Comparison of ENCODE assay signal across 8 cellular contexts in the genomic region with DNA sequence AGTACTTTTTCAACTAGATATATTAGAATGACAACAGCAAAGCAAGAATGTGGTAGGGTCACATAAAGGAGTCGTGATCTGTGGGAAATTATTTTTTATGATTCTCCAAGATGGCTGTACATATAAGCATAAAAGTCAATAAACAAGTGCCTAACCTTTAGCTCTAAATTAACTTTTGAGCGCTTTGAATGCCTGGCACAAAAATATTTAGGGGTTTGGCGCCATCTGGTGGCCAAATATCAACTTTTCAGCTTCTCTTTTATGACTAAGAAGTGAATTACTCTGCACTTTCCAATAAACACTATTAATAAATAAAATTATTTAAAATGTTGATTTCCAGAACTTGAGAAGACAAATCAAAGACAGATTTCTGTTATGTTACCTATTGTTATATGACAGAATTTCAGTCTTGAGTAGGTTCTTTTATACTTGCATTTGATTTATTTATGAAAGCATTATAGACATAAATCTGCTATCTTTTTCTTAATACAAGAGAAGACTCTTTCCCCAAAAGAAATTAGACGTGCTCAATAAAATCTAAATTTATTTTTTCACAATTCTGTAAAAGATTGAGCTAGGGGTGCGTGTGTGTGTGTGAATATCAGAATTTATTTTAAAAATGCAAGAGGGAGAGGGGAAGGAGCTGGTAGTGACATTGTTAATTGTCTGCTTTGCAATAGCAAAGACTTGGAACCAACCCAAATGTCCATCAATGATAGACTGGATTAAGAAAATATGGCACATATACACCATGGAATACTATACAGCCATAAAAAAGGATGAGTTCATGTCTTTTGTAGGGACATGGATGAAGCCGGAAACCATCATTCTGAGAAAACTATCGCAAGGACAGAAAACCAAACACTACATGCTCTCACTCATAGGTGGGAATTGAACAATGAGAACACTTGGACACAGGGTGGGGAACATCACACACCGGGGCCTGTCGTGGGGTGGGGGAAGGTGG. TPM values are rescaled to one million over a fixed set of nuclear protein-coding genes. Genes with fewer than 3 reads are reported as not detected.
DNase-seq lines count a peak whose midpoint lies in the region; ATAC-seq and TF ChIP-seq lines count a peak whose summit lies in the region.

No MANE protein-coding gene starts in this region.

- TF ChIP-seq CTCF in choroid plexus epithelial cell (conservative IDR thresholded peaks at IDR 0.05; ENCODE audit: low read depth, low read length) (peak; percentile 66), lung (IDR thresholded peaks at IDR 0.05; ENCODE audit: control extremely low read depth, extremely low read depth) (peak; percentile 73)

- DNase-seq in DMS53 treated with DMSO at 0.1 percent for 48 hours (lab: John Stamatoyannopoulos, UW; ENCODE audit: unreplicated experiment) (peak; percentile 56), HEK293T (ENCODE audit: extremely low spot score) (peak; percentile 23), NCI-H446 treated with DMSO at 0.1 percent for 48 hours (lab: John Stamatoyannopoulos, UW) (peak; percentile 50), choroid plexus epithelial cell (ENCODE audit: low read depth) (peak; percentile 81), lung (ENCODE audit: low spot score) (peak; percentile 57)
- peak; percentile 61 for DNase-seq in activated CD4-positive, alpha-beta T cell treated with anti-CD3 and anti-CD28 coated beads for 24 hours (ENCODE audit: low read depth in 2 of 2)
- peak; percentile 56 for DNase-seq in stimulated activated CD8-positive, alpha-beta memory T cell treated with anti-CD3 and anti-CD28 coated beads, Interleukin-15, amount 100 ng/mL, for 1 hour (ENCODE audit: low read depth)

- no peak overlapping the region for H3K27ac ChIP-seq in lung (ENCODE audit: low read depth in 1 of 2, low read length in 1 of 2)

- H3K4me3 ChIP-seq in choroid plexus epithelial cell (ENCODE audit: low read depth, low read length) (no peak overlapping the region), lung (no peak overlapping the region)

- POLR2A ChIA-PET in HEK293T (lab: Yijun Ruan, JAX) = interaction anchor here (0.6 to 5.0 kb wide), 3 partner anchors 12 to 39 kb away, joined by 3 to 17 read pairs (median 4); partner anchors contain the start of gene ARRDC3

- CTCF ChIA-PET in HEK293T (lab: Yijun Ruan, JAX) = interaction anchor here (0.6 to 2.8 kb wide), 22 partner anchors 8 to 554 kb away, joined by 3 to 16 read pairs (median 4); no protein-coding TSS in a partner anchor

- no peaks in the 10 kb centered on the region for H3K4me1 ChIP-seq in lung (ENCODE audit: control insufficient read depth in 2 of 2, insufficient read depth in 2 of 2, low read length in 2 of 2)

- WGBS in lung, 2 donors = 54 to 55% methylated on average over 9 of the region's 9 CpGs

- H3K9me3 ChIP-seq in lung (ENCODE audit: control insufficient read depth in 2 of 2, insufficient read depth in 1 of 2, low read length in 1 of 2) = no peaks in the 10 kb centered on the region

- H3K27me3 ChIP-seq in lung (ENCODE audit: control insufficient read depth, insufficient read depth) = no peaks in the 10 kb centered on the region

- ATAC-seq in lung (ENCODE audit: insufficient read depth, low FRiP score) = no peak
- no peak for ATAC-seq in GM18873 (IDR thresholded peaks at IDR 0.05; ENCODE audit: low FRiP score, unreplicated experiment)

- H3K36me3 ChIP-seq in lung (ENCODE audit: control insufficient read depth in 2 of 2, insufficient read depth in 2 of 2, low read length in 2 of 2) = no peaks in the 10 kb centered on the region

TF ChIP-seq in HEK293T, 16 proteins besides CTCF, POLR2A, EP300 and RAD21:
- TF ChIP-seq ARNT (IDR thresholded peaks at IDR 0.05) (no peak), BHLHE40 (IDR thresholded peaks at IDR 0.05; ENCODE audit: borderline replicate concordance) (no peak), FOXM1 (IDR thresholded peaks at IDR 0.05; ENCODE audit: borderline replicate concordance) (no peak), CTBP1 (IDR thresholded peaks at IDR 0.05; ENCODE audit: borderline replicate concordance) (no peak), ZNF384 (IDR thresholded peaks at IDR 0.05) (no peak)

RNA-seq across cellular contexts. Expression of gene ARRDC3, which starts 36.7 kb away (rescaled TPM):
- total RNA-seq in lung = 100 to 1,000 TPM in 1 of 2 donors, 10 to 100 TPM in 1; 98.5 to 455 TPM
- polyA plus RNA-seq in lung = 10 to 100 TPM; 26.0 to 56.1 TPM

Comparison
In these comparisons a context has a peak if more than half of its experiments do, and no peak if none do; other contexts are left out.
1. DNase-seq: peak in every context shown above with its lines; median percentile 81 in choroid plexus epithelial cell; 61 in activated CD4-positive, alpha-beta T cell treated with anti-CD3 and anti-CD28 coated beads for 24 hours; 57 in lung; 56 in DMS53 treated with DMSO at 0.1 percent for 48 hours; 56 in stimulated activated CD8-positive, alpha-beta memory T cell treated with anti-CD3 and anti-CD28 coated beads, Interleukin-15, amount 100 ng/mL, for 1 hour; 50 in NCI-H446 treated with DMSO at 0.1 percent for 48 hours; 23 in HEK293T.